11 cellular contexts compared by ENCODE assay signal in the genomic region with DNA sequence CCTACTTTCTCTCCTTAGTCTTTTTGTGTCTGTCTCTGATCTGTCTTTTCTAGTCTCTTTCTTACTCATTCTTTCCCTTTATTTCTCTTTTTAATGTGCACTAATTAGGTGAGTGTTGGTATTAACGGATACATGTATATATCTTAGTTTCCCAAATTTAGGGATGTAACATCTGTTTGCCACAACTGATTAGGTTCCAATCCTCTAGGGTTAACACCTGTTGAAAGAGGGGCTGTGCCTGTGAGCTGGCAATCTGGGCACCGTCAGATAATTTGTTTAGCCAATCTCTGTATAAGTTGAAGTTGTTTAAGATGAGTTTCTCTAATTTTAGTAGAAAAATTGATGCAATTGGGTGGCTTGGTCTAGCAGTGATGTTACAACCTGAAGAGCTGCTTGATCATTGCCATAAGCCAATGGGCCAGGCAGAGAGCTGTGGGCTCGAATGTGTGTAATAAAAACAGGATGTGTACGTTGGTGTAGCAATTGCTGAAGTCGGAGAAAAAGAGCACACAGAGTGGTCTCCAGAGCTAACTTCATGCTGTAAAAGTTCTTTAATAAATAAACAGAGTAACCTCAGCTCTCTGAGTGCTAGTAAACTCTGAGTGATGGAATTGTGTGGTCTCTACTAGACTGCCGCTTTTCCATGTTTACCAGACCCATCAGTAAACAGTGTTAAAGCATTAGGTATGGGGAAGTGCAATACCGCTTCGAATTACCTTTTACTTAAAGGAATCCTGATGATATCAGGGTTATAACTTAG. TPM values are rescaled to one million over a fixed set of nuclear protein-coding genes. Genes with fewer than 3 reads are reported as not detected.
DNase-seq lines count a peak whose midpoint lies in the region; TF ChIP-seq lines count a peak whose summit lies in the region.
"Had no signal": no experiment of that assay in that cellular context is flagged by ENCODE, and none has a peak within 500 bp of the region (broad histone marks: within the 10 kb centered on the region; RNA-seq: fewer than 3 reads in every experiment).

No MANE protein-coding gene starts in this region.

- H3K27me3 Mint-ChIP-seq in CD14-positive monocyte (ENCODE audit: low read depth in 3 of 3), result no peaks in the 10 kb centered on the region

- H3K27ac Mint-ChIP-seq in CD14-positive monocyte, result peak overlapping the region; percentile 92 to 99 (median 98)

- no peak overlapping the region for H3K4ac ChIP-seq in mesenchymal stem cell (ENCODE audit: low read depth in 1 of 2, low read length in 2 of 2)

- no peak overlapping the region for H3K9ac ChIP-seq in Loucy (ENCODE audit: low read depth, low read length, poor library complexity, severe bottlenecking)
- no peak overlapping the region for H3K9ac ChIP-seq in mesenchymal stem cell (ENCODE audit: low read length)

- no peaks in the 10 kb centered on the region for H3K79me2 ChIP-seq in Loucy (ENCODE audit: insufficient read depth, low read length)

- peak overlapping the region; percentile 84 to 93 for H3K4me3 Mint-ChIP-seq in CD14-positive monocyte

- peak overlapping the region; percentile 94; the same call in 1 of the 2 replicates for H2AFZ ChIP-seq in Loucy (ENCODE audit: low read length)
- H2AFZ ChIP-seq in mesenchymal stem cell (ENCODE audit: low read depth, low read length), result no peak overlapping the region

- H3F3A ChIP-seq in Loucy (ENCODE audit: low read depth), result no peaks in the 10 kb centered on the region

- H3K18ac ChIP-seq in mesenchymal stem cell (ENCODE audit: low read depth in 1 of 2, low read length in 2 of 2), result no peak overlapping the region

- H3K9me3 ChIP-seq in Loucy (ENCODE audit: insufficient read depth, low read depth, low read length) (no peaks in the 10 kb centered on the region), mesenchymal stem cell (ENCODE audit: control insufficient read depth, low read length) (no peaks in the 10 kb centered on the region)

- DNase-seq in CD14-positive monocyte (ENCODE audit: low spot score) (no peak), activated T-helper 1 cell treated with Interleukin-2 at 50 U/mL for 16 hours (ENCODE audit: low read depth) (peak; percentile 6), mesenchymal stem cell (peak; percentile 41), substantia nigra (lab: John Stamatoyannopoulos, UW) (no peak), KBM-7 (no peak), NCI-H446 treated with DMSO at 0.1 percent for 48 hours (lab: John Stamatoyannopoulos, UW) (no peak), NCI-H1436 treated with DMSO at 0.1 percent for 48 hours (lab: John Stamatoyannopoulos, UW) (no peak)
- DNase-seq: COR-L47; SHP77 treated with DMSO at 0.1 percent for 48 hours; stimulated activated CD4-positive, alpha-beta T cell treated with anti-CD3 and anti-CD28 coated beads, Interleukin-4, amount 100 ng/mL, for 4 hours had no signal

- H3K36me3 ChIP-seq in Loucy (ENCODE audit: insufficient read depth, low read length) (no peaks in the 10 kb centered on the region), mesenchymal stem cell (ENCODE audit: control insufficient read depth in 1 of 2, insufficient read depth in 2 of 2, low read depth in 1 of 2, low read length in 2 of 2) (no peaks in the 10 kb centered on the region)

- H4K8ac ChIP-seq in mesenchymal stem cell (ENCODE audit: low read length), result no peak overlapping the region

- no peak overlapping the region for H2BK12ac ChIP-seq in mesenchymal stem cell (ENCODE audit: low read length in 2 of 2)

- no peak for TF ChIP-seq CTCF in CD14-positive monocyte (IDR thresholded peaks at IDR 0.05)
- no peak for TF ChIP-seq CTCF in Loucy (conservative IDR thresholded peaks at IDR 0.05; ENCODE audit: low read length)

- H2BK120ac ChIP-seq in mesenchymal stem cell (ENCODE audit: low read depth, low read length), result no peak overlapping the region

- H2AK5ac ChIP-seq in mesenchymal stem cell (ENCODE audit: low read length, severe bottlenecking), result no peak overlapping the region

- no peaks in the 10 kb centered on the region for H3K27me3 ChIP-seq in Loucy (ENCODE audit: insufficient read depth, low read length, poor library complexity, severe bottlenecking)
- H3K27me3 ChIP-seq in mesenchymal stem cell (ENCODE audit: control insufficient read depth in 1 of 2, insufficient read depth in 1 of 2, low read length in 2 of 2), result peaks cover 15 to 54% of the 10 kb centered on the region in 2 experiments

- no peaks in the 10 kb centered on the region for H4K20me1 ChIP-seq in Loucy (ENCODE audit: insufficient read depth, low read length, poor library complexity, severe bottlenecking)

- no peaks in the 10 kb centered on the region for H3K9me3 Mint-ChIP-seq in CD14-positive monocyte

- H3K14ac ChIP-seq in mesenchymal stem cell (ENCODE audit: low read length in 2 of 2), result no peak overlapping the region

- peaks cover 10% of the 10 kb centered on the region for H3K4me1 ChIP-seq in Loucy (ENCODE audit: insufficient read depth, low read length, poor library complexity, severe bottlenecking)
- no peaks in the 10 kb centered on the region for H3K4me1 ChIP-seq in mesenchymal stem cell (ENCODE audit: control insufficient read depth, insufficient read depth, low read depth, low read length)

- H3K4me2 ChIP-seq in Loucy (ENCODE audit: low read depth, low read length, poor library complexity, severe bottlenecking) (no peak overlapping the region), mesenchymal stem cell (ENCODE audit: low read length, poor library complexity, severe bottlenecking) (no peak overlapping the region)

- H3K27ac ChIP-seq in mesenchymal stem cell (ENCODE audit: low read length, poor library complexity, severe bottlenecking) (no peak overlapping the region), substantia nigra (ENCODE audit: low read depth, low read length, poor library complexity, severe bottlenecking) (no peak overlapping the region)

- no peaks in the 10 kb centered on the region for H3K79me1 ChIP-seq in mesenchymal stem cell (replicated peaks; ENCODE audit: low read length, poor library complexity, severe bottlenecking)

- no peak overlapping the region for H2BK5ac ChIP-seq in mesenchymal stem cell (ENCODE audit: low read depth, low read length, poor library complexity, severe bottlenecking)

- peaks cover 0 to 3% of the 10 kb centered on the region in 2 donors for H3K36me3 Mint-ChIP-seq in CD14-positive monocyte

- H3K4me1 Mint-ChIP-seq in CD14-positive monocyte, result peaks cover 71% of the 10 kb centered on the region

- in situ Hi-C loops in KBM-7 (cut with MboI; ENCODE audit: low pct_unique_long_range_greater_than_20kb, low sequenced_read_pairs), result no loop called here

- no peak overlapping the region for H4K91ac ChIP-seq in mesenchymal stem cell (ENCODE audit: low read length)

- no peak overlapping the region for H3K4me3 ChIP-seq in Loucy (ENCODE audit: low read length, poor library complexity, severe bottlenecking)
- H3K4me3 ChIP-seq in mesenchymal stem cell (ENCODE audit: insufficient read depth in 1 of 2, low read depth in 1 of 2, low read length in 2 of 2), result no peak overlapping the region

- intact Hi-C loops in CD14-positive monocyte (cut with micrococcal nuclease), result no loop called here

- no peak overlapping the region for H3K23ac ChIP-seq in mesenchymal stem cell (ENCODE audit: low read length in 2 of 2)

- no peaks in the 10 kb centered on the region for H3K9me2 ChIP-seq in Loucy (replicated peaks; ENCODE audit: low read depth, low read length)

- 26% methylated on average over 4 of the region's 8 CpGs for WGBS in mesenchymal stem cell

- H2BK15ac ChIP-seq in mesenchymal stem cell (ENCODE audit: low read depth, poor library complexity, severe bottlenecking), result no peak overlapping the region

RNA-seq across cellular contexts. Expression of a gene that starts 18.3 kb away (rescaled TPM):
- over 10,000 TPM; 13,865 to 46,644 TPM for polyA plus RNA-seq in CD14-positive monocyte
- 0.04 TPM for polyA plus RNA-seq in mesenchymal stem cell (2013, experiment 1 of 2)
- polyA plus RNA-seq in mesenchymal stem cell (2013, experiment 2 of 2), result 0.03 TPM

RNA-seq across cellular contexts. Expression of a gene that starts 29.7 kb away (rescaled TPM):
- polyA plus RNA-seq in CD14-positive monocyte, result 10 to 100 TPM; 16.0 to 20.9 TPM
- 6.5 TPM for polyA plus RNA-seq in mesenchymal stem cell (2013, experiment 1 of 2)
- 7.7 TPM for polyA plus RNA-seq in mesenchymal stem cell (2013, experiment 2 of 2)

Comparison
In these comparisons a context has a peak if more than half of its experiments do, and no peak if none do; other contexts are left out.
1. DNase-seq: peak in activated T-helper 1 cell treated with Interleukin-2 at 50 U/mL for 16 hours (single experiment) and mesenchymal stem cell (single experiment); none in CD14-positive monocyte (single experiment), substantia nigra (0 of 49), KBM-7 (single experiment), NCI-H446 treated with DMSO at 0.1 percent for 48 hours (single experiment) and NCI-H1436 treated with DMSO at 0.1 percent for 48 hours (single experiment).